11 cellular contexts compared by ENCODE assay signal in the genomic region with DNA sequence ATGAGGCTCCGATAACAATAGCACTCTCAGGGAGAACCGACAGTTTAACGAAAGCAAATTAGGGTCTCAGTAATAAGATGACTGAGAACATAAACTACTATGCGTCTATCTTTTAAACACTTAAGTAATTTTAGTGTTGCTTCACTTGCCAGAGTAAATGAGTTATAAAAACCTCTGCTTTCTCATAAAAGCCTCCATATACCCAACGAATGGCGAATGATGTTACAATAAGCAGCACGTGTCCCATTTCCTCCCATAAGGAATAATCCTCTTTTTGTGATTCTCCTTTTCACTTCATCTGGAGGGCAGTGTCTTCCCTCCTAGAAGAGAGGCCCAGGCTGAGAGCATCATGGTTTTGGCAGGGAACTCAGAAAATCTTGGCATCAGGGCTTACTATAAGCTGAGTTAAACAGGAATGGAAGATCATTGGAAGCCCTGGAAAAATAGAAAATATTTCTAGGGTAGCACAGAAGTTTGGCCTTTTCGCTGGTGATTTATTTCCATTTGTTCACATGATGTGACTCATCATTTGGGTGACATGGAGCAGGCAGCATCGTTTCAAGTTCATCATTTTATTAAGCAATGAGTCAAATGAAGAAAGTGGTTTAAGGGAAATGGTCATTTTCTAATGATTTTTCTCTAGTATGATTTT.
A peak's percentile ranks its signal among the peaks of the same experiment; 100 is the strongest.
DNase-seq lines count a peak whose midpoint lies in the region; ATAC-seq, FAIRE-seq and TF ChIP-seq lines count a peak whose summit lies in the region.
"Had no signal": no experiment of that assay in that cellular context is flagged by ENCODE, and none has a peak within 500 bp of the region (broad histone marks: within the 10 kb centered on the region; RNA-seq: fewer than 3 reads in every experiment).

No MANE protein-coding gene starts in this region.

- H3K23ac ChIP-seq in mesenchymal stem cell (ENCODE audit: low read length in 2 of 2) = no peak overlapping the region

- H3K4me2 ChIP-seq in mesenchymal stem cell (ENCODE audit: low read length, poor library complexity, severe bottlenecking) = no peak overlapping the region

- no peak overlapping the region for H3K4me3 Mint-ChIP-seq in chondrocyte (ENCODE audit: unreplicated experiment)
- H3K4me3 Mint-ChIP-seq: T-cell had no signal

- no peak overlapping the region for H2BK15ac ChIP-seq in mesenchymal stem cell (ENCODE audit: low read depth, poor library complexity, severe bottlenecking)

- H3K14ac ChIP-seq in mesenchymal stem cell (ENCODE audit: low read length in 2 of 2) = no peak overlapping the region

- H3K27ac ChIP-seq in mesenchymal stem cell (ENCODE audit: low read length, poor library complexity, severe bottlenecking) = no peak overlapping the region

- H3K4me1 ChIP-seq in mesenchymal stem cell (ENCODE audit: control insufficient read depth, insufficient read depth, low read depth, low read length) = no peaks in the 10 kb centered on the region

- no peak for ATAC-seq in HG03139 (IDR thresholded peaks at IDR 0.05; ENCODE audit: unreplicated experiment)
- ATAC-seq: T-cell had no signal

- H4K91ac ChIP-seq in mesenchymal stem cell (ENCODE audit: low read length) = no peak overlapping the region

- peaks cover 3% of the 10 kb centered on the region for H3K9me3 Mint-ChIP-seq in chondrocyte (ENCODE audit: low read depth)
- H3K9me3 Mint-ChIP-seq: T-cell had no signal

- H2BK12ac ChIP-seq in mesenchymal stem cell (ENCODE audit: low read length in 2 of 2) = no peak overlapping the region

- H2BK120ac ChIP-seq in mesenchymal stem cell (ENCODE audit: low read depth, low read length) = no peak overlapping the region

- H3K4me3 ChIP-seq in mesenchymal stem cell (ENCODE audit: insufficient read depth in 1 of 2, low read depth in 1 of 2, low read length in 2 of 2) = peak overlapping the region in 1 of 2 experiments; percentile 0

- FAIRE-seq in D721Med (lab: Jason Lieb, UNC) = no peak

- H2BK5ac ChIP-seq in mesenchymal stem cell (ENCODE audit: low read depth, low read length, poor library complexity, severe bottlenecking) = no peak overlapping the region

- H3K9me3 ChIP-seq in mesenchymal stem cell (ENCODE audit: control insufficient read depth, low read length) = no peaks in the 10 kb centered on the region

- peak overlapping the region; percentile 76 for H3K27ac Mint-ChIP-seq in chondrocyte (ENCODE audit: unreplicated experiment)
- H3K27ac Mint-ChIP-seq: T-cell had no signal

- TF ChIP-seq CTCF in chondrocyte (IDR thresholded peaks at IDR 0.05) = peak; percentile 27
- TF ChIP-seq CTCF in D721Med (IDR thresholded peaks at IDR 0.05; ENCODE audit: insufficient read depth, missing control alignments) = no peak

- no peak overlapping the region for H4K8ac ChIP-seq in mesenchymal stem cell (ENCODE audit: low read length)

- DNase-seq in AG08395 (ENCODE audit: low spot score) = peak; percentile 62
- DNase-seq in LHCN-M2 (ENCODE audit: low read depth) = peak; percentile 56
- no peak for DNase-seq in chondrocyte (ENCODE audit: low spot score)
- peak; percentile 33 for DNase-seq in mesenchymal stem cell
- DNase-seq in D721Med (ENCODE audit: insufficient read length, low spot score) = no peak
- DNase-seq in NCI-H524 treated with DMSO at 0.1 percent for 48 hours (lab: John Stamatoyannopoulos, UW) = no peak
- DNase-seq in NCI-H1417 treated with DMSO at 0.1 percent for 48 hours (lab: John Stamatoyannopoulos, UW) = no peak
- DNase-seq: dermis blood vessel endothelial cell, H7, T-cell had no signal

- H3K79me1 ChIP-seq in mesenchymal stem cell (replicated peaks; ENCODE audit: low read length, poor library complexity, severe bottlenecking) = peaks cover 13% of the 10 kb centered on the region

- H3K4ac ChIP-seq in mesenchymal stem cell (ENCODE audit: low read depth in 1 of 2, low read length in 2 of 2) = no peak overlapping the region

- H3K36me3 Mint-ChIP-seq in chondrocyte (ENCODE audit: low read depth) = peaks cover 2% of the 10 kb centered on the region

- WGBS in mesenchymal stem cell = 81% methylated on average over 9 of the region's 9 CpGs

- no peak overlapping the region for H2AK5ac ChIP-seq in mesenchymal stem cell (ENCODE audit: low read length, severe bottlenecking)

- no peak overlapping the region for H3K18ac ChIP-seq in mesenchymal stem cell (ENCODE audit: low read depth in 1 of 2, low read length in 2 of 2)

- no peaks in the 10 kb centered on the region for H3K27me3 ChIP-seq in mesenchymal stem cell (ENCODE audit: control insufficient read depth in 1 of 2, insufficient read depth in 1 of 2, low read length in 2 of 2)

- no peaks in the 10 kb centered on the region for H3K27me3 Mint-ChIP-seq in chondrocyte (ENCODE audit: low read depth)
- H3K27me3 Mint-ChIP-seq: T-cell had no signal

- no peaks in the 10 kb centered on the region for H3K36me3 ChIP-seq in mesenchymal stem cell (ENCODE audit: control insufficient read depth in 1 of 2, insufficient read depth in 2 of 2, low read depth in 1 of 2, low read length in 2 of 2)

- peak overlapping the region; percentile 52 for H3K9ac ChIP-seq in mesenchymal stem cell (ENCODE audit: low read length)

- H3K4me1 Mint-ChIP-seq in chondrocyte (ENCODE audit: low read depth) = peaks cover 31% of the 10 kb centered on the region

- no peak overlapping the region for H2AFZ ChIP-seq in mesenchymal stem cell (ENCODE audit: low read depth, low read length)

Comparison
In these comparisons a context has a peak if more than half of its experiments do, and no peak if none do; other contexts are left out.
1. DNase-seq: peak in AG08395 (single experiment), LHCN-M2 (single experiment) and mesenchymal stem cell (single experiment); none in chondrocyte (single experiment), D721Med (single experiment), NCI-H524 treated with DMSO at 0.1 percent for 48 hours (single experiment) and NCI-H1417 treated with DMSO at 0.1 percent for 48 hours (single experiment).